ENCODE assay signal across 39 cellular contexts in the genomic region with DNA sequence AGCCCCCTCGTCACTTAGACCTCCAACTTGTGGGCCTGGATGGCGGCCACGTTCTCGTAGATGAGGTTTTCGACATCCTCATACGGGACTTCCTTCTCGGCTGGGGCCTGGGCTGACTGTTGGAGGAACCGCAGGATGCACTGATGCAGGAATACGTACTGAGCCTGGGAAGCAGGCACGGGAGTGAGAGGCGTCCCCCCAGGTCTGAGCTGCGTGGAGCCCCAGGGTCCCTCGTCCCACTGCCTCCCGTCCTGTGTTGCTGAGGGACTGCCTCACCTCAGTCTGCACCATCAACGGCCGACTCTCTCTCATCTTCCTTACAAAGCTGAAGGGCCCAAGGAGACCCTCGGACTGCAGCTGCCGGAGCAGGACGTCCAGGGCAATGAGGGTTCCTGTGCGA. TPM values are rescaled to one million over a fixed set of nuclear protein-coding genes. Genes with fewer than 3 reads are reported as not detected.
"Had no signal": no experiment of that assay in that cellular context is flagged by ENCODE, and none has a peak within 500 bp of the region (broad histone marks: within the 10 kb centered on the region; RNA-seq: fewer than 3 reads in every experiment).

No MANE protein-coding gene starts in this region.

- H3K4me3 ChIP-seq: ascending aorta, cardiac muscle cell had no signal

- H3K27ac Mint-ChIP-seq: activated CD4-positive, alpha-beta memory T cell treated with anti-CD3 and anti-CD28 coated beads, Interleukin-2, amount 10 ng/mL, durations not matched to agents 7 days and 5 days; activated CD4-positive, alpha-beta T cell treated with anti-CD3 and anti-CD28 coated beads for 36 hours; activated CD4-positive, alpha-beta T cell treated with anti-CD3 and anti-CD28 coated beads, Interleukin-2, amount 10 ng/mL, durations not matched to agents 7 days and 5 days; activated CD8-positive, alpha-beta memory T cell treated with anti-CD3 and anti-CD28 coated beads, Interleukin-2, amount 10 ng/mL, durations not matched to agents 7 days and 5 days; activated CD8-positive, alpha-beta T cell treated with anti-CD3 and anti-CD28 coated beads, Interleukin-2, amount 10 ng/mL, durations not matched to agents 7 days and 5 days; activated naive CD4-positive, alpha-beta T cell treated with anti-CD3 and anti-CD28 coated beads, Interleukin-2, amount 10 ng/mL, durations not matched to agents 7 days and 5 days; activated naive CD4-positive, alpha-beta T cell treated with anti-CD3 and anti-CD28 coated beads, Interleukin-2, amount 50 U/mL, for 24 hours; activated naive CD8-positive, alpha-beta T cell; activated naive CD8-positive, alpha-beta T cell treated with anti-CD3 and anti-CD28 coated beads, Interleukin-2, amount 10 ng/mL, durations not matched to agents 7 days and 5 days; activated naive CD8-positive, alpha-beta T cell treated with anti-CD3 and anti-CD28 coated beads, Interleukin-2, amount 50 U/mL, for 24 hours; activated T-cell treated with anti-CD3 and anti-CD28 coated beads, Interleukin-2, amount 50 U/mL, for 24 hours; activated T-helper 2 cell treated with anti-CD3 and anti-CD28 coated beads, Interferon-gamma antibody, Interleukin-2, Interleukin-4, amounts not matched to agents 10 μg/mL and 5 μg/mL and 100 μg/mL, durations not matched to agents 14 hours and 24 hours and 36 hours; brain; T-helper 1 cell treated with Interleukin-12 subunit alpha and Interleukin-12 subunit beta and Interleukin-4 antibody, amounts not matched to agents 30 μg/mL and 1 μg/mL, for 36 hours; T-helper 2 cell treated with Interferon-gamma antibody and Interleukin-4, amounts not matched to agents 5 μg/mL and 100 μg/mL, for 36 hours; WTC11 had no signal

- H3K4me3 Mint-ChIP-seq: activated CD4-positive, alpha-beta memory T cell treated with anti-CD3 and anti-CD28 coated beads, Interleukin-2, amount 10 ng/mL, durations not matched to agents 7 days and 5 days; activated CD4-positive, alpha-beta T cell treated with anti-CD3 and anti-CD28 coated beads for 36 hours; activated CD4-positive, alpha-beta T cell treated with anti-CD3 and anti-CD28 coated beads, Interleukin-2, amount 10 ng/mL, durations not matched to agents 7 days and 5 days; activated CD8-positive, alpha-beta memory T cell treated with anti-CD3 and anti-CD28 coated beads, Interleukin-2, amount 10 ng/mL, durations not matched to agents 7 days and 5 days; activated CD8-positive, alpha-beta T cell treated with anti-CD3 and anti-CD28 coated beads, Interleukin-2, amount 10 ng/mL, durations not matched to agents 7 days and 5 days; activated naive CD4-positive, alpha-beta T cell treated with anti-CD3 and anti-CD28 coated beads, Interleukin-2, amount 10 ng/mL, durations not matched to agents 7 days and 5 days; activated naive CD8-positive, alpha-beta T cell treated with anti-CD3 and anti-CD28 coated beads, Interleukin-2, amount 10 ng/mL, durations not matched to agents 7 days and 5 days; activated naive CD8-positive, alpha-beta T cell treated with anti-CD3 and anti-CD28 coated beads, Interleukin-2, amount 50 U/mL, for 24 hours; activated T-cell treated with anti-CD3 and anti-CD28 coated beads, Interleukin-2, amount 50 U/mL, for 24 hours; T-helper 1 cell treated with Interleukin-12 subunit alpha and Interleukin-12 subunit beta and Interleukin-4 antibody, amounts not matched to agents 30 μg/mL and 1 μg/mL, for 36 hours; T-helper 2 cell treated with Interferon-gamma antibody and Interleukin-4, amounts not matched to agents 5 μg/mL and 100 μg/mL, for 36 hours had no signal

- H3K9me3 Mint-ChIP-seq: activated CD4-positive, alpha-beta memory T cell treated with anti-CD3 and anti-CD28 coated beads, Interleukin-2, amount 10 ng/mL, durations not matched to agents 7 days and 5 days; activated naive CD4-positive, alpha-beta T cell treated with anti-CD3 and anti-CD28 coated beads, Interleukin-2, amount 10 ng/mL, durations not matched to agents 7 days and 5 days; activated naive CD4-positive, alpha-beta T cell treated with anti-CD3 and anti-CD28 coated beads, Interleukin-2, amount 50 U/mL, for 24 hours; activated naive CD8-positive, alpha-beta T cell treated with anti-CD3 and anti-CD28 coated beads, Interleukin-2, amount 10 ng/mL, durations not matched to agents 7 days and 5 days; activated naive CD8-positive, alpha-beta T cell treated with anti-CD3 and anti-CD28 coated beads, Interleukin-2, amount 50 U/mL, for 24 hours; activated T-cell treated with anti-CD3 and anti-CD28 coated beads, Interleukin-2, amount 50 U/mL, for 24 hours; activated T-helper 2 cell treated with anti-CD3 and anti-CD28 coated beads, Interferon-gamma antibody, Interleukin-2, Interleukin-4, amounts not matched to agents 10 μg/mL and 5 μg/mL and 100 μg/mL, durations not matched to agents 14 hours and 24 hours and 36 hours; central memory CD8-positive, alpha-beta T cell; T-helper 1 cell treated with Interleukin-12 subunit alpha and Interleukin-12 subunit beta and Interleukin-4 antibody, amounts not matched to agents 30 μg/mL and 1 μg/mL, for 36 hours; T-helper 2 cell treated with Interferon-gamma antibody and Interleukin-4, amounts not matched to agents 5 μg/mL and 100 μg/mL, for 36 hours; WTC11 had no signal

- FAIRE-seq: bronchial epithelial cell had no signal

- H3K27ac ChIP-seq: ascending aorta, cardiac muscle cell, WERI-Rb-1 had no signal

- DNase-seq: activated CD4-positive, alpha-beta memory T cell treated with anti-CD3 and anti-CD28 coated beads, Interleukin-2, amount 10 ng/mL, durations not matched to agents 7 days and 5 days; activated CD4-positive, alpha-beta T cell treated with anti-CD3 and anti-CD28 coated beads for 1 hour; activated CD4-positive, alpha-beta T cell treated with anti-CD3 and anti-CD28 coated beads for 36 hours; activated CD4-positive, alpha-beta T cell treated with anti-CD3 and anti-CD28 coated beads for 48 hours; activated CD4-positive, alpha-beta T cell treated with anti-CD3 and anti-CD28 coated beads, Interleukin-2, amount 10 ng/mL, durations not matched to agents 7 days and 5 days; activated CD4-positive, alpha-beta T cell treated with anti-CD3 and anti-CD28 coated beads, Interleukin-2, amount 50 U/mL, for 48 hours; activated CD4-positive, CD25-positive, alpha-beta regulatory T cell; activated CD8-positive, alpha-beta memory T cell treated with anti-CD3 and anti-CD28 coated beads for 24 hours; activated CD8-positive, alpha-beta memory T cell treated with anti-CD3 and anti-CD28 coated beads, Interleukin-2, amount 10 ng/mL, durations not matched to agents 7 days and 5 days; activated CD8-positive, alpha-beta memory T cell treated with anti-CD3 and anti-CD28 coated beads, Interleukin-2, amount 50 U/mL, for 48 hours; activated CD8-positive, alpha-beta T cell treated with anti-CD3 and anti-CD28 coated beads, Interleukin-2, amount 10 ng/mL, durations not matched to agents 7 days and 5 days; activated effector memory CD4-positive, alpha-beta T cell treated with Interleukin-2 at 50 U/mL for 16 hours; activated gamma-delta T cell; activated naive CD4-positive, alpha-beta T cell treated with anti-CD3 and anti-CD28 coated beads, Interleukin-2, amount 10 ng/mL, durations not matched to agents 7 days and 5 days; activated naive CD4-positive, alpha-beta T cell treated with Interleukin-2 at 50 U/mL for 16 hours; activated naive CD8-positive, alpha-beta T cell treated with anti-CD3 and anti-CD28 coated beads, Interleukin-2, amount 10 ng/mL, durations not matched to agents 7 days and 5 days; activated naive CD8-positive, alpha-beta T cell treated with anti-CD3 and anti-CD28 coated beads, Interleukin-2, amount 50 U/mL, for 24 hours; activated T-cell treated with anti-CD3 and anti-CD28 coated beads, Interleukin-2, amount 50 U/mL, for 24 hours; activated T-cell treated with anti-CD3 and anti-CD28 coated beads, Interleukin-2, amount 50 U/mL, for 48 hours; amygdala; anterior cingulate cortex; caudate nucleus; cerebellar nuclear complex; T-helper 1 cell; T-helper 2 cell; T-helper 9 cell; WERI-Rb-1 had no signal

- H3K36me3 ChIP-seq: ascending aorta, cardiac muscle cell, WERI-Rb-1 had no signal

- ATAC-seq: activated CD4-positive, alpha-beta T cell treated with anti-CD3 and anti-CD28 coated beads for 36 hours; activated CD4-positive, CD25-positive, alpha-beta regulatory T cell treated with anti-CD3 and anti-CD28 coated beads, Interleukin-2, amount 50 U/mL, for 24 hours; activated CD8-positive, alpha-beta memory T cell treated with anti-CD3 and anti-CD28 coated beads, Interleukin-2, amount 10 ng/mL, durations not matched to agents 7 days and 5 days; activated CD8-positive, alpha-beta T cell treated with anti-CD3 and anti-CD28 coated beads, Interleukin-2, amount 10 ng/mL, durations not matched to agents 7 days and 5 days; activated naive CD8-positive, alpha-beta T cell treated with anti-CD3 and anti-CD28 coated beads, Interleukin-2, amount 50 U/mL, for 24 hours; WTC11 had no signal

- H3K9me3 ChIP-seq: ascending aorta had no signal

- H3K36me3 Mint-ChIP-seq: activated CD8-positive, alpha-beta memory T cell treated with anti-CD3 and anti-CD28 coated beads, Interleukin-2, amount 10 ng/mL, durations not matched to agents 7 days and 5 days; activated naive CD4-positive, alpha-beta T cell treated with anti-CD3 and anti-CD28 coated beads, Interleukin-2, amount 10 ng/mL, durations not matched to agents 7 days and 5 days; activated naive CD4-positive, alpha-beta T cell treated with anti-CD3 and anti-CD28 coated beads, Interleukin-2, amount 50 U/mL, for 24 hours; activated naive CD8-positive, alpha-beta T cell; activated naive CD8-positive, alpha-beta T cell treated with anti-CD3 and anti-CD28 coated beads, Interleukin-2, amount 10 ng/mL, durations not matched to agents 7 days and 5 days; brain; WTC11 had no signal

RNA-seq across cellular contexts. Expression of a gene that starts 1.7 kb away (rescaled TPM):
- total RNA-seq: activated CD4-positive, alpha-beta memory T cell treated with anti-CD3 and anti-CD28 coated beads, Interleukin-2, amount 10 ng/mL, durations not matched to agents 7 days and 5 days; activated CD8-positive, alpha-beta memory T cell treated with anti-CD3 and anti-CD28 coated beads, Interleukin-2, amount 10 ng/mL, durations not matched to agents 7 days and 5 days; ascending aorta had no signal
- polyA plus RNA-seq: cardiac muscle cell had no signal

RNA-seq across cellular contexts. Expression of a gene that starts 15.3 kb away (rescaled TPM):
- total RNA-seq: activated CD4-positive, alpha-beta memory T cell treated with anti-CD3 and anti-CD28 coated beads, Interleukin-2, amount 10 ng/mL, durations not matched to agents 7 days and 5 days; activated CD4-positive, alpha-beta T cell treated with anti-CD3 and anti-CD28 coated beads, Interleukin-2, amount 10 ng/mL, durations not matched to agents 7 days and 5 days; ascending aorta had no signal

RNA-seq across cellular contexts. Expression of a gene that starts 24.2 kb away (rescaled TPM):
- total RNA-seq: activated CD4-positive, alpha-beta memory T cell treated with anti-CD3 and anti-CD28 coated beads, Interleukin-2, amount 10 ng/mL, durations not matched to agents 7 days and 5 days; activated CD4-positive, alpha-beta T cell treated with anti-CD3 and anti-CD28 coated beads, Interleukin-2, amount 10 ng/mL, durations not matched to agents 7 days and 5 days; activated CD8-positive, alpha-beta memory T cell treated with anti-CD3 and anti-CD28 coated beads, Interleukin-2, amount 10 ng/mL, durations not matched to agents 7 days and 5 days; activated CD8-positive, alpha-beta T cell treated with anti-CD3 and anti-CD28 coated beads, Interleukin-2, amount 10 ng/mL, durations not matched to agents 7 days and 5 days; activated naive CD8-positive, alpha-beta T cell treated with anti-CD3 and anti-CD28 coated beads, Interleukin-2, amount 10 ng/mL, durations not matched to agents 7 days and 5 days; activated T-helper 2 cell treated with anti-CD3 and anti-CD28 coated beads, Interferon-gamma antibody, Interleukin-2, Interleukin-4, amounts not matched to agents 10 μg/mL and 5 μg/mL and 100 μg/mL, durations not matched to agents 14 hours and 24 hours and 36 hours; ascending aorta had no signal

RNA-seq across cellular contexts. Expression of a gene that starts 27.6 kb away (rescaled TPM):
- total RNA-seq: activated CD4-positive, alpha-beta memory T cell treated with anti-CD3 and anti-CD28 coated beads, Interleukin-2, amount 10 ng/mL, durations not matched to agents 7 days and 5 days; activated CD4-positive, alpha-beta T cell treated with anti-CD3 and anti-CD28 coated beads for 36 hours; activated CD4-positive, alpha-beta T cell treated with anti-CD3 and anti-CD28 coated beads, Interleukin-2, amount 10 ng/mL, durations not matched to agents 7 days and 5 days; activated CD8-positive, alpha-beta memory T cell treated with anti-CD3 and anti-CD28 coated beads, Interleukin-2, amount 10 ng/mL, durations not matched to agents 7 days and 5 days; activated CD8-positive, alpha-beta T cell treated with anti-CD3 and anti-CD28 coated beads, Interleukin-2, amount 10 ng/mL, durations not matched to agents 7 days and 5 days; activated naive CD8-positive, alpha-beta T cell treated with anti-CD3 and anti-CD28 coated beads, Interleukin-2, amount 10 ng/mL, durations not matched to agents 7 days and 5 days; activated T-helper 2 cell treated with anti-CD3 and anti-CD28 coated beads, Interferon-gamma antibody, Interleukin-2, Interleukin-4, amounts not matched to agents 10 μg/mL and 5 μg/mL and 100 μg/mL, durations not matched to agents 14 hours and 24 hours and 36 hours had no signal

RNA-seq across cellular contexts. Expression of a gene that starts 32.7 kb away (rescaled TPM):
- total RNA-seq: activated CD8-positive, alpha-beta T cell treated with anti-CD3 and anti-CD28 coated beads, Interleukin-2, amount 10 ng/mL, durations not matched to agents 7 days and 5 days; activated naive CD8-positive, alpha-beta T cell treated with anti-CD3 and anti-CD28 coated beads, Interleukin-2, amount 10 ng/mL, durations not matched to agents 7 days and 5 days; ascending aorta had no signal
